ENCODE assay signal across 1 cellular context in the genomic region with DNA sequence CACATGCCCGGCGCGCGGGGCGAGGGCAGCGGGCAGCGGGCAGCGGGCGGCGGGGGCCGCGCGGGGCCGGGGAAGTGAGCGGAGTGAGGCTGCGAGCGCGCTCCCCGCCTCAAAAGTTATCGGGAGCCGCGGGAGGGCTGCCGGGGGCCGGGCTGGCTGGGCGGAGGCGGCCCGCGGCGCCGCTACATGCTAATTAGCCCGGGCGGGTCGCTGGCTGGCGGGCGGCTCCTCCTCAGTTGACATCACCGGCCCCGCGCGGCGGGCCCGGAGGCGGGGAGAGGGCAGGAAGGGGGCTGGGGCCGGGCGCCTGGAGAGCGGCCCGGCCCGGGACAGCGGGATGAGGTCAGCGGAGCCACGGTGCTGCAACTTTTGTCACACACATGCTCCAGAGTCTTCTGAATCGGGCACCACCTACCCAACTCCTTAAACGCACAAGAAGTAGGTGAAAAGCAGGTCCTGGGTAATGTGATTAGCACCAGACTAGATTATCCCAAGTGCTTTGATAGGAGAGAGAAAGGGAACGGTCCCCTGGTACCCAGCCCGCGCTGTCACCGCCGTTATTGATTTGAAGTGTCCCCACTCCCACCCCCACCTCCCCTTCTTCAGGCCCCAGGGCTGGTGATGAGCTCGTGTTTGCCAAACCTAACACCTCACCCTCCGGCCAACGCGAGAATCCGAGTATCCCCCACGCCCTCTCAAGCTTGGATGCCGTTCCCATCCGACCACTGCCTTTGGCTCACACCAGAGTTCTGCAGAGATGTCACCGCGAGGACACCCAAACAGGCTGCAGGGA.
A peak's percentile ranks its signal among the peaks of the same experiment; 100 is the strongest.
TF ChIP-seq lines count a peak whose summit lies in the region.

HEG1 (minus strand) TSS at position 85 of the 793 bp plus-strand sequence. CDS start 107 bp downstream, outside the sequence.

TF ChIP-seq in GM23338, 12 proteins besides CTCF, POLR2A, EP300 and RAD21:
- TF ChIP-seq, protein P1, sequence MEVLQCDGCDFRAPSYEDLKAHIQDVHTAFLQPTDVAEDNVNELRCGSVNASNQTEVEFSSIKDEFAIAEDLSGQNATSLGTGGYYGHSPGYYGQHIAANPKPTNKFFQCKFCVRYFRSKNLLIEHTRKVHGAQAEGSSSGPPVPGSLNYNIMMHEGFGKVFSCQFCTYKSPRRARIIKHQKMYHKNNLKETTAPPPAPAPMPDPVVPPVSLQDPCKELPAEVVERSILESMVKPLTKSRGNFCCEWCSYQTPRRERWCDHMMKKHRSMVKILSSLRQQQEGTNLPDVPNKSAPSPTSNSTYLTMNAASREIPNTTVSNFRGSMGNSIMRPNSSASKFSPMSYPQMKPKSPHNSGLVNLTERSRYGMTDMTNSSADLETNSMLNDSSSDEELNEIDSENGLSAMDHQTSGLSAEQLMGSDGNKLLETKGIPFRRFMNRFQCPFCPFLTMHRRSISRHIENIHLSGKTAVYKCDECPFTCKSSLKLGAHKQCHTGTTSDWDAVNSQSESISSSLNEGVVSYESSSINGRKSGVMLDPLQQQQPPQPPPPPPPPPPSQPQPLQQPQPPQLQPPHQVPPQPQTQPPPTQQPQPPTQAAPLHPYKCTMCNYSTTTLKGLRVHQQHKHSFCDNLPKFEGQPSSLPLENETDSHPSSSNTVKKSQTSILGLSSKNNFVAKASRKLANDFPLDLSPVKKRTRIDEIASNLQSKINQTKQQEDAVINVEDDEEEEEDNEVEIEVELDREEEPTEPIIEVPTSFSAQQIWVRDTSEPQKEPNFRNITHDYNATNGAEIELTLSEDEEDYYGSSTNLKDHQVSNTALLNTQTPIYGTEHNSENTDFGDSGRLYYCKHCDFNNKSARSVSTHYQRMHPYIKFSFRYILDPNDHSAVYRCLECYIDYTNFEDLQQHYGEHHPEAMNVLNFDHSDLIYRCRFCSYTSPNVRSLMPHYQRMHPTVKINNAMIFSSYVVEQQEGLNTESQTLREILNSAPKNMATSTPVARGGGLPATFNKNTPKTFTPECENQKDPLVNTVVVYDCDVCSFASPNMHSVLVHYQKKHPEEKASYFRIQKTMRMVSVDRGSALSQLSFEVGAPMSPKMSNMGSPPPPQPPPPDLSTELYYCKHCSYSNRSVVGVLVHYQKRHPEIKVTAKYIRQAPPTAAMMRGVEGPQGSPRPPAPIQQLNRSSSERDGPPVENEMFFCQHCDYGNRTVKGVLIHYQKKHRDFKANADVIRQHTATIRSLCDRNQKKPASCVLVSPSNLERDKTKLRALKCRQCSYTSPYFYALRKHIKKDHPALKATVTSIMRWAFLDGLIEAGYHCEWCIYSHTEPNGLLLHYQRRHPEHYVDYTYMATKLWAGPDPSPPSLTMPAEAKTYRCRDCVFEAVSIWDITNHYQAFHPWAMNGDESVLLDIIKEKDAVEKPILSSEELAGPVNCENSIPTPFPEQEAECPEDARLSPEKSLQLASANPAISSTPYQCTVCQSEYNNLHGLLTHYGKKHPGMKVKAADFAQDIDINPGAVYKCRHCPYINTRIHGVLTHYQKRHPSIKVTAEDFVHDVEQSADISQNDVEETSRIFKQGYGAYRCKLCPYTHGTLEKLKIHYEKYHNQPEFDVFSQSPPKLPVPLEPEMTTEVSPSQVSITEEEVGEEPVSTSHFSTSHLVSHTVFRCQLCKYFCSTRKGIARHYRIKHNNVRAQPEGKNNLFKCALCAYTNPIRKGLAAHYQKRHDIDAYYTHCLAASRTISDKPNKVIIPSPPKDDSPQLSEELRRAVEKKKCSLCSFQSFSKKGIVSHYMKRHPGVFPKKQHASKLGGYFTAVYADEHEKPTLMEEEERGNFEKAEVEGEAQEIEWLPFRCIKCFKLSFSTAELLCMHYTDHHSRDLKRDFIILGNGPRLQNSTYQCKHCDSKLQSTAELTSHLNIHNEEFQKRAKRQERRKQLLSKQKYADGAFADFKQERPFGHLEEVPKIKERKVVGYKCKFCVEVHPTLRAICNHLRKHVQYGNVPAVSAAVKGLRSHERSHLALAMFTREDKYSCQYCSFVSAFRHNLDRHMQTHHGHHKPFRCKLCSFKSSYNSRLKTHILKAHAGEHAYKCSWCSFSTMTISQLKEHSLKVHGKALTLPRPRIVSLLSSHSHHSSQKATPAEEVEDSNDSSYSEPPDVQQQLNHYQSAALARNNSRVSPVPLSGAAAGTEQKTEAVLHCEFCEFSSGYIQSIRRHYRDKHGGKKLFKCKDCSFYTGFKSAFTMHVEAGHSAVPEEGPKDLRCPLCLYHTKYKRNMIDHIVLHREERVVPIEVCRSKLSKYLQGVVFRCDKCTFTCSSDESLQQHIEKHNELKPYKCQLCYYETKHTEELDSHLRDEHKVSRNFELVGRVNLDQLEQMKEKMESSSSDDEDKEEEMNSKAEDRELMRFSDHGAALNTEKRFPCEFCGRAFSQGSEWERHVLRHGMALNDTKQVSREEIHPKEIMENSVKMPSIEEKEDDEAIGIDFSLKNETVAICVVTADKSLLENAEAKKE (CRISPR knock-in tag; IDR thresholded peaks at IDR 0.05): no peak
- peak; percentile 42 for TF ChIP-seq EZH2 (IDR thresholded peaks at IDR 0.05; ENCODE audit: low read depth, unreplicated experiment)
- no peak for TF ChIP-seq NANOG (IDR thresholded peaks at IDR 0.05; ENCODE audit: borderline replicate concordance)
- TF ChIP-seq POLR2AphosphoS5 (IDR thresholded peaks at IDR 0.05; ENCODE audit: low read depth): 0 out of 2 replicates have a peak, but pooled peaks have one; percentile 21
- TF ChIP-seq CREB1 (CRISPR knock-in tag; IDR thresholded peaks at IDR 0.05; ENCODE audit: low read depth): no peak
- no peak for TF ChIP-seq ZNF331 (CRISPR knock-in tag; IDR thresholded peaks at IDR 0.05; ENCODE audit: low read depth)
- TF ChIP-seq EZH2phosphoT487 (IDR thresholded peaks at IDR 0.05; ENCODE audit: unreplicated experiment): no peak
- TF ChIP-seq, protein P2, sequence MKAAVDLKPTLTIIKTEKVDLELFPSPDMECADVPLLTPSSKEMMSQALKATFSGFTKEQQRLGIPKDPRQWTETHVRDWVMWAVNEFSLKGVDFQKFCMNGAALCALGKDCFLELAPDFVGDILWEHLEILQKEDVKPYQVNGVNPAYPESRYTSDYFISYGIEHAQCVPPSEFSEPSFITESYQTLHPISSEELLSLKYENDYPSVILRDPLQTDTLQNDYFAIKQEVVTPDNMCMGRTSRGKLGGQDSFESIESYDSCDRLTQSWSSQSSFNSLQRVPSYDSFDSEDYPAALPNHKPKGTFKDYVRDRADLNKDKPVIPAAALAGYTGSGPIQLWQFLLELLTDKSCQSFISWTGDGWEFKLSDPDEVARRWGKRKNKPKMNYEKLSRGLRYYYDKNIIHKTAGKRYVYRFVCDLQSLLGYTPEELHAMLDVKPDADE (IDR thresholded peaks at IDR 0.05): no peak
